ENCODE assay signal across 8 cellular contexts in the genomic region with DNA sequence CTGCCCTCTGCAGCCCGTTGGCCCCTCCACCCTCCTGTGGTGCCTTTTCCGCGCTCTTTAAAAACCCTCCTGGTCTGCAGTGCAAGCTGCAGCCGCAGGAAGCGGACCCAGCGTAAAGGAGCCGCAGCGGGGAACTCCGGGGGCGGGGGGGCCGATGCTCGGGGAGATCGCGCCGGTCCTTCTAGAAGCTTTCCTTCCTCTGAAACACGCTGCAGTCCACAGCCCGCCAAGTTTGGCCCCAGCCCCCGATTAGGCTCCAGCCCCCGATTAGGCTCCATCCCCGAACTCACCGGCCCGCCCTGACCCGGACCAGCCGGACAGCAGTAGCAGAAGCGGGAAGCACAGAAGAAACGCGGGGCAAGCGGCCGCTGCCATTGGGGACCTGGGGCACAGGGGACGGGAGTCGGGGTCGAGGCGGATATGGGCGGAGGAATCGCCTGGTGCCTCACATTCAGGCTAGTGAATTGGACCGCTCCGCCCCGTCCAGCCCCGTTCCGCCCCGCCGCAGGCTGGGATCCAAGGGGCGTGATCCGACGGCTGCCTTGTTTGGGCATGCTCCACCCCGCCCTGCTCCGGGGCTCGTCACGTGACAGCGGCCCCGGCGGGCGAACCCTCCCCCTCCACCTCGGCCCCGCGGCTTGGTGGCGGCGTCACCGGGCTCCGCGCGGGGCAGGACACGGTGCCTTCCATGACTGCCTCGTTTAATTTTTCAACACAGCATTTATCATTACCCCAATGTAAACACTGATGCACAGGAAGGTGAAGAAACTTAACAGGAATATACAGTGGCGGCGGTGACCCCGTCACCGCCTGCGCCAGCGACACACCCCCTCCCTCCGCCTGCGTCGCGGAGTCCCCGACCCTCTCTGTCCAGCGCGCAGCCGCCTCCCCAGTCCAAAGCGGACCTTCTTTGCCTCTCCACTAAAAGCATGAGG. TPM values are rescaled to one million over a fixed set of nuclear protein-coding genes. Genes with fewer than 3 reads are reported as not detected.
DNase-seq lines count a peak whose midpoint lies in the region; ATAC-seq and TF ChIP-seq lines count a peak whose summit lies in the region.

No MANE protein-coding gene starts in this region.

- intact Hi-C loops in PC-3 (cut with micrococcal nuclease), result loop anchor here (2.0 kb wide), 2 partner anchors 64 to 330 kb away; a partner anchor contains a TSS
- intact Hi-C loops in esophagus muscularis mucosa (cut with DNase I), result loop anchor here (10.0 kb wide), 1 partner anchor 170 kb away; no protein-coding TSS in a partner anchor

- no peak for TF ChIP-seq POLR2A in esophagus muscularis mucosa (IDR thresholded peaks at IDR 0.05; ENCODE audit: low read depth)

- H3K4me1 Mint-ChIP-seq in IgD-negative memory B cell, result peaks cover 10 to 25% (median 11%) of the 10 kb centered on the region in 3 donors

- H3K9me2 ChIP-seq in PC-3 (replicated peaks; ENCODE audit: low read length), result no peaks in the 10 kb centered on the region

- POLR2A ChIA-PET in PC-3 (lab: Charles Lee; ENCODE audit: unreplicated experiment), result no interaction called here

- DNase-seq in DMS 273 (lab: John Stamatoyannopoulos, UW; ENCODE audit: unreplicated experiment) (peak; percentile 97), PC-3 (peak; percentile 87), esophagus muscularis mucosa (ENCODE audit: extremely low spot score) (peak; percentile 95)
- DNase-seq in activated T-cell treated with anti-CD3 and anti-CD28 coated beads, Interleukin-2, amount 50 U/mL, for 1 hour, result peak; percentile 89
- peak; percentile 67 to 80 for DNase-seq in stimulated activated CD8-positive, alpha-beta memory T cell treated with anti-CD3 and anti-CD28 coated beads, Interleukin-4, amount 100 ng/mL, for 4 hours (ENCODE audit: low read depth in 2 of 2, low spot score in 1 of 2)

- whole genome bisulfite sequencing in esophagus muscularis mucosa, result under 1% methylated on average over 30 of the region's 79 CpGs

- ATAC-seq in GM21529 (IDR thresholded peaks at IDR 0.05; ENCODE audit: unreplicated experiment) (peak; percentile 67), PC-3 (peak; percentile 95)

- H3K4me3 Mint-ChIP-seq in IgD-negative memory B cell, result peak overlapping the region; percentile 76 to 99 (median 96)

- H3K27me3 ChIP-seq in PC-3 (ENCODE audit: low read length) (no peaks in the 10 kb centered on the region), esophagus muscularis mucosa (peaks cover 0 to 100% (median 15%) of the 10 kb centered on the region in 4 donors), muscle layer of colon (ENCODE audit: control insufficient read depth in 1 of 2, insufficient read depth in 2 of 2, low read length in 2 of 2) (peaks cover 28 to 67% of the 10 kb centered on the region in 2 donors)

- TSS peak; percentile 44 for BruUV-seq in PC-3 (replicated peaks; lab: Mats Ljungman, UMichigan)

- no peaks in the 10 kb centered on the region for H3F3A ChIP-seq in PC-3 (ENCODE audit: low read length, unreplicated experiment)

- H2AFZ ChIP-seq in PC-3 (ENCODE audit: low read length), result peak overlapping the region; percentile 93

- H3K36me3 ChIP-seq in PC-3 (ENCODE audit: low read depth, low read length), result no peaks in the 10 kb centered on the region
- H3K36me3 ChIP-seq in esophagus muscularis mucosa, result no peaks in the 10 kb centered on the region
- no peaks in the 10 kb centered on the region for H3K36me3 ChIP-seq in muscle layer of colon (ENCODE audit: insufficient read depth, low read length)

- H3K36me3 Mint-ChIP-seq in IgD-negative memory B cell, result no peaks in the 10 kb centered on the region

- peaks cover 14% of the 10 kb centered on the region for H3K27me3 Mint-ChIP-seq in IgD-negative memory B cell

- no peaks in the 10 kb centered on the region for H3K79me2 ChIP-seq in PC-3 (ENCODE audit: low read length)

- H3K4me2 ChIP-seq in PC-3 (ENCODE audit: low read length), result peak overlapping the region; percentile 90

- H3K4me1 ChIP-seq in PC-3 (ENCODE audit: insufficient read depth, low read length), result peaks cover 9% of the 10 kb centered on the region
- peaks cover 12 to 19% (median 18%) of the 10 kb centered on the region in 4 donors for H3K4me1 ChIP-seq in esophagus muscularis mucosa
- H3K4me1 ChIP-seq in muscle layer of colon (ENCODE audit: insufficient read depth, low read length), result peaks cover 6% of the 10 kb centered on the region

- TF ChIP-seq CTCF in PC-3 (conservative IDR thresholded peaks at IDR 0.05; ENCODE audit: low read depth, low read length) (no peak), esophagus muscularis mucosa (IDR thresholded peaks at IDR 0.05) (peak in 2 of 3 experiments; percentile 6 to 21)

- peak overlapping the region; percentile 90 to 100 (median 100) for H3K27ac Mint-ChIP-seq in IgD-negative memory B cell

- H4K20me1 ChIP-seq in PC-3 (ENCODE audit: low read length), result no peaks in the 10 kb centered on the region

- H3K27ac ChIP-seq in PC-3 (ENCODE audit: low read length), result no peak overlapping the region
- no peak overlapping the region for H3K27ac ChIP-seq in esophagus muscularis mucosa (replicated peaks in 1 of 4)
- no peak overlapping the region for H3K27ac ChIP-seq in muscle layer of colon (ENCODE audit: low read depth, low read length)

- CTCF ChIA-PET in PC-3 (lab: Charles Lee), result no interaction called here

- H3K4me3 ChIP-seq in PC-3 (ENCODE audit: low read length) (peak overlapping the region; percentile 86), esophagus muscularis mucosa (peak overlapping the region; percentile 62 to 69 (median 64)), muscle layer of colon (ENCODE audit: low read depth in 1 of 2, low read length in 2 of 2) (peak overlapping the region; percentile 62 to 91)

- no peak for TF ChIP-seq EP300 in esophagus muscularis mucosa (IDR thresholded peaks at IDR 0.05)

- peak overlapping the region; percentile 42; the same call in 1 of the 2 replicates for H3K9ac ChIP-seq in PC-3 (ENCODE audit: low read length)
- H3K9ac ChIP-seq in muscle layer of colon (ENCODE audit: low read length), result no peak overlapping the region

- no peaks in the 10 kb centered on the region for H3K9me3 ChIP-seq in PC-3 (ENCODE audit: low read length)
- no peaks in the 10 kb centered on the region for H3K9me3 ChIP-seq in esophagus muscularis mucosa
- no peaks in the 10 kb centered on the region for H3K9me3 ChIP-seq in muscle layer of colon (ENCODE audit: low read length)

- H3K9me3 Mint-ChIP-seq in IgD-negative memory B cell, result peaks cover 0 to 2% (median 0%) of the 10 kb centered on the region in 3 donors

RNA-seq across cellular contexts. Expression of a gene that starts 20.3 kb away (rescaled TPM):
- not detected for polyA plus RNA-seq in IgD-negative memory B cell
- total RNA-seq in PC-3 (2014; rRNA removed) (1.1 and 3.6 TPM in 2 replicates), esophagus muscularis mucosa (not detected)

RNA-seq across cellular contexts. Expression of a gene that starts 41.3 kb away (rescaled TPM):
- polyA plus RNA-seq in IgD-negative memory B cell, result not detected
- total RNA-seq in PC-3 (2014; rRNA removed) (0.86 and 0.87 TPM in 2 replicates), esophagus muscularis mucosa (under 1 TPM in 1 of 4 donors, not detected in 3; 0.17 TPM)
